Comparison of ENCODE assay signal across 9 cellular contexts in genomic region chr5:14414615-14415515, GRCh38.
A peak's percentile ranks its signal among the peaks of the same experiment; 100 is the strongest.
DNase-seq lines count a peak whose midpoint lies in the region; ATAC-seq and TF ChIP-seq lines count a peak whose summit lies in the region.
"Had no signal": no experiment of that assay in that cellular context is flagged by ENCODE, and none has a peak within 500 bp of the region (broad histone marks: within the 10 kb centered on the region; RNA-seq: fewer than 3 reads in every experiment).

No MANE protein-coding gene starts in this region.

- 75% methylated on average over 22 of the region's 22 CpGs for WGBS in hepatocyte (ENCODE audit: low lambda C conversion rate, missing lambda C conversion rate)

- intact Hi-C loops in Right ventricle myocardium inferior (cut with DNase I): no loop called here

- H3K27me3 ChIP-seq in hepatocyte: no peaks in the 10 kb centered on the region

- in situ Hi-C loops in GM13976 (cut with MboI; ENCODE audit: low sequenced_read_pairs, unreplicated experiment): no loop called here

- H3K79me2 ChIP-seq in hepatocyte: no peaks in the 10 kb centered on the region

- H3K36me3 ChIP-seq in hepatocyte (replicated peaks; ENCODE audit: insufficient read depth, low read depth): no peaks in the 10 kb centered on the region

- peak; percentile 71 for DNase-seq in GM13976 (ENCODE audit: low spot score)
- DNase-seq in NCI-H526 treated with DMSO at 0.1 percent for 48 hours (lab: John Stamatoyannopoulos, UW): peak; percentile 41
- no peak for DNase-seq in hepatocyte (ENCODE audit: low spot score)
- no peak for DNase-seq in NCI-H2029 treated with DMSO at 0.1 percent for 48 hours (lab: John Stamatoyannopoulos, UW)
- DNase-seq in kidney tubule cell (ENCODE audit: low spot score): no peak
- DNase-seq in GM19238 (ENCODE audit: insufficient read length, low spot score): no peak
- no peak for DNase-seq in Right ventricle myocardium inferior (ENCODE audit: missing footprints)
- DNase-seq: NCI-H1694 treated with DMSO at 0.1 percent for 48 hours had no signal

- ATAC-seq in GM21528 (IDR thresholded peaks at IDR 0.05; ENCODE audit: low FRiP score, unreplicated experiment) (peak; percentile 70), Right ventricle myocardium inferior (no peak)

- H3K27ac ChIP-seq in hepatocyte: peak overlapping the region; percentile 52

- H3K4me3 ChIP-seq in hepatocyte: no peak overlapping the region

- no peak overlapping the region for H2AFZ ChIP-seq in hepatocyte

- no peaks in the 10 kb centered on the region for H4K20me1 ChIP-seq in hepatocyte (ENCODE audit: insufficient read depth, poor library complexity, severe bottlenecking)

- H3K9me3 ChIP-seq in hepatocyte (ENCODE audit: low read depth): no peaks in the 10 kb centered on the region

- no peak for TF ChIP-seq CTCF in GM13976 (IDR thresholded peaks at IDR 0.05; ENCODE audit: borderline replicate concordance, control extremely low read depth, extremely low read depth, insufficient read depth, missing control alignments)
- TF ChIP-seq CTCF in hepatocyte (IDR thresholded peaks at IDR 0.05; ENCODE audit: poor library complexity): no peak

- H3K4me2 ChIP-seq in hepatocyte: no peak overlapping the region

- H3K4me1 ChIP-seq in hepatocyte (ENCODE audit: insufficient read depth): peaks cover 34% of the 10 kb centered on the region

- H3K9me2 ChIP-seq in hepatocyte (replicated peaks; ENCODE audit: insufficient read depth): no peaks in the 10 kb centered on the region

Comparison
In these comparisons a context has a peak if more than half of its experiments do, and no peak if none do; other contexts are left out.
1. DNase-seq: peak in GM13976 (single experiment) and NCI-H526 treated with DMSO at 0.1 percent for 48 hours (single experiment); none in hepatocyte (single experiment), NCI-H2029 treated with DMSO at 0.1 percent for 48 hours (single experiment), kidney tubule cell (single experiment), GM19238 (single experiment) and Right ventricle myocardium inferior (single experiment).